1 cellular context compared by ENCODE assay signal in the genomic region with DNA sequence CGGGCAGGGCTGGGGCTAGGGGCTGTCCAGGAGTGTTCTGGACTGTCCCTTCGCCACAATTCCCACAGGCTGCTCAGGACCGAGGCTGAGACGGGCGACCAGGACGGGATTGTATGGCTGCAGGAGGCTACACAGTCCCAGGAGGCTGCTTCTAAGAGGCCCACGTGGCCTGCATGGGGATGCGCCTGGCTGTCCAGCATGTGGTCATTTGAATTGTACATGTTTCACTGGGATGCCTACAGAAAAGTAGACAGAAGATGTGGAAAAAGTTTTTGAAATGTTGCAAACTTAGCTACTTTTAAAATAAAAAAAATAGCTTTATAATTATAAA.
TF ChIP-seq lines count a peak whose summit lies in the region.

No MANE protein-coding gene starts in this region.

TF ChIP-seq in H1, 55 proteins besides CTCF, POLR2A, EP300 and RAD21 (continued from another document):
- TF ChIP-seq CHD7 (IDR thresholded peaks at IDR 0.05; ENCODE audit: insufficient replicate concordance, low read length) (no peak), SIX5 (IDR thresholded peaks at IDR 0.05; ENCODE audit: low read depth, low read length) (no peak), PHF8 (conservative IDR thresholded peaks at IDR 0.05; ENCODE audit: low read depth, low read length) (no peak), KDM5A (IDR thresholded peaks at IDR 0.05; ENCODE audit: low read length) (no peak), POU5F1 (IDR thresholded peaks at IDR 0.05; ENCODE audit: low read depth, low read length) (no peak), NRF1 (IDR thresholded peaks at IDR 0.05; ENCODE audit: low read depth, low read length) (no peak), YY1 (IDR thresholded peaks at IDR 0.05; ENCODE audit: low read depth, low read length) (no peak), KDM1A (IDR thresholded peaks at IDR 0.05; ENCODE audit: borderline replicate concordance, low read length) (no peak), SP2 (IDR thresholded peaks at IDR 0.05; ENCODE audit: low read length) (no peak), CTBP2 (IDR thresholded peaks at IDR 0.05; ENCODE audit: borderline replicate concordance, insufficient read depth, insufficient read length, low read length) (no peak), NANOG (IDR thresholded peaks at IDR 0.05; ENCODE audit: insufficient read depth, low read depth, low read length, poor library complexity, severe bottlenecking) (no peak), SIRT6 (IDR thresholded peaks at IDR 0.05; ENCODE audit: low read length) (no peak), FOSL1 (IDR thresholded peaks at IDR 0.05; ENCODE audit: insufficient read depth, low read depth, low read length) (no peak), SP4 (IDR thresholded peaks at IDR 0.05; ENCODE audit: low read length) (no peak)
- TF ChIP-seq, protein P1, sequence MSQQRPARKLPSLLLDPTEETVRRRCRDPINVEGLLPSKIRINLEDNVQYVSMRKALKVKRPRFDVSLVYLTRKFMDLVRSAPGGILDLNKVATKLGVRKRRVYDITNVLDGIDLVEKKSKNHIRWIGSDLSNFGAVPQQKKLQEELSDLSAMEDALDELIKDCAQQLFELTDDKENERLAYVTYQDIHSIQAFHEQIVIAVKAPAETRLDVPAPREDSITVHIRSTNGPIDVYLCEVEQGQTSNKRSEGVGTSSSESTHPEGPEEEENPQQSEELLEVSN (IDR thresholded peaks at IDR 0.05) = no peak
